In genomic region chr7:7694542-7694941, GRCh38 we compare ENCODE assay signal across 16 cellular contexts. TPM values are rescaled to one million over a fixed set of nuclear protein-coding genes. Genes with fewer than 3 reads are reported as not detected.
DNase-seq lines count a peak whose midpoint lies in the region; ATAC-seq, FAIRE-seq and TF ChIP-seq lines count a peak whose summit lies in the region.
"Had no signal": no experiment of that assay in that cellular context is flagged by ENCODE, and none has a peak within 500 bp of the region (broad histone marks: within the 10 kb centered on the region; RNA-seq: fewer than 3 reads in every experiment).

No MANE protein-coding gene starts in this region.

- no peak for DNase-seq in A549 (ENCODE audit: low read depth in 1 of 2, low spot score in 1 of 2)
- no peak for DNase-seq in GM12891 (ENCODE audit: insufficient read length, low spot score)
- DNase-seq in SJSA1 (ENCODE audit: low read depth in 1 of 2, low spot score in 2 of 2) = no peak
- DNase-seq in GM19238 (ENCODE audit: insufficient read length, low spot score) = no peak
- no peak for DNase-seq in MG63
- DNase-seq in DMS153 treated with DMSO at 0.1 percent for 48 hours (lab: John Stamatoyannopoulos, UW; ENCODE audit: unreplicated experiment) = no peak
- DNase-seq: COR-L47, DMS153, MM.1S, NCI-H1092 treated with DMSO at 0.1 percent for 48 hours, NCI-H2081 treated with DMSO at 0.1 percent for 48 hours, NCI-H510A treated with DMSO at 0.1 percent for 48 hours, NCI-H82, Right ventricle myocardium superior had no signal

- TF ChIP-seq RAD21 in A549 (conservative IDR thresholded peaks at IDR 0.05 in 1 of 2, IDR thresholded peaks at IDR 0.05 in 1 of 2) = no peak

- H3K27ac ChIP-seq in A549 (peak overlapping the region; percentile 26 to 74; a peak in 5 of 6 replicates), SJSA1 (peak overlapping the region; percentile 61), muscle layer of duodenum (ENCODE audit: low read length) (peak overlapping the region; percentile 22)

- H3K4me3 ChIP-seq in A549 (no peak overlapping the region), SJSA1 (no peak overlapping the region), muscle layer of duodenum (ENCODE audit: low read depth in 1 of 2, low read length in 2 of 2) (no peak overlapping the region), MG63 (no peak overlapping the region)

- WGBS in A549 (ENCODE audit: missing lambda C conversion rate) = 94% methylated on average over 3 of the region's 3 CpGs

- TF ChIP-seq EP300 in A549 (IDR thresholded peaks at IDR 0.05) = no peak

- H3K9me3 ChIP-seq in A549 = no peaks in the 10 kb centered on the region
- H3K9me3 ChIP-seq in SJSA1 (replicated peaks) = no peaks in the 10 kb centered on the region
- no peaks in the 10 kb centered on the region for H3K9me3 ChIP-seq in muscle layer of duodenum (ENCODE audit: control insufficient read depth in 1 of 2, low read length in 2 of 2)
- no peaks in the 10 kb centered on the region for H3K9me3 ChIP-seq in MG63

- ATAC-seq in A549 (no peak), HG02885 (IDR thresholded peaks at IDR 0.05; ENCODE audit: poor library complexity, unreplicated experiment) (no peak)

- POLR2A ChIA-PET in A549 (lab: Yijun Ruan, JAX) = interaction anchor here (1.0 kb wide), 1 partner anchor 13 kb away, joined by 3 read pairs; no protein-coding TSS in a partner anchor

- no peak for TF ChIP-seq POLR2A in A549 (IDR thresholded peaks at IDR 0.05; ENCODE audit: low read length)
- TF ChIP-seq POLR2A in GM12891 (IDR thresholded peaks at IDR 0.05; ENCODE audit: low read depth, low read length) = no peak

- H3K4me2 ChIP-seq in A549 = no peak overlapping the region; the same call in 2 of the 3 replicates

- H3K4me1 ChIP-seq in A549 (peaks cover 37% of the 10 kb centered on the region), SJSA1 (replicated peaks) (peaks cover 30% of the 10 kb centered on the region), muscle layer of duodenum (ENCODE audit: control insufficient read depth in 1 of 2, insufficient read depth in 2 of 2, low read length in 2 of 2) (peaks cover 0 to 22% of the 10 kb centered on the region in 2 donors)

- no peaks in the 10 kb centered on the region for H3K27me3 ChIP-seq in SJSA1 (replicated peaks)
- H3K27me3 ChIP-seq in muscle layer of duodenum (ENCODE audit: low read depth, low read length) = no peaks in the 10 kb centered on the region
- no peaks in the 10 kb centered on the region for H3K27me3 ChIP-seq in MG63

- no peak for TF ChIP-seq CTCF in A549 (IDR thresholded peaks at IDR 0.05)

- CTCF ChIA-PET in A549 (lab: Yijun Ruan, JAX) = interaction anchor here (1.1 kb wide), 1 partner anchor 66 kb away, joined by 4 read pairs; no protein-coding TSS in a partner anchor

- H3K36me3 ChIP-seq in SJSA1 (no peaks in the 10 kb centered on the region), muscle layer of duodenum (ENCODE audit: control insufficient read depth in 1 of 2, insufficient read depth in 2 of 2, low read length in 2 of 2) (no peaks in the 10 kb centered on the region), MG63 (no peaks in the 10 kb centered on the region)

- FAIRE-seq in A549 (lab: Jason Lieb, UNC) (no peak), GM12891 (lab: Jason Lieb, UNC) (peak; percentile 72)

TF ChIP-seq in A549, 52 proteins besides CTCF, POLR2A, EP300 and RAD21:
- TF ChIP-seq ESRRA (IDR thresholded peaks at IDR 0.05; ENCODE audit: borderline replicate concordance, low read length) = no peak
TF ChIP-seq in A549: peak in this region for 0.

TF ChIP-seq in GM12891, 5 proteins besides CTCF, POLR2A, EP300 and RAD21:
- TF ChIP-seq PAX5 (IDR thresholded peaks at IDR 0.05; ENCODE audit: insufficient read depth, low read length, severe bottlenecking) (no peak), POLR2AphosphoS5 (IDR thresholded peaks at IDR 0.05; ENCODE audit: low read depth, low read length) (no peak), SPI1 (IDR thresholded peaks at IDR 0.05; ENCODE audit: low read depth, low read length) (no peak), POU2F2 (IDR thresholded peaks at IDR 0.05; ENCODE audit: low read depth, low read length) (no peak), TAF1 (IDR thresholded peaks at IDR 0.05; ENCODE audit: low read depth, low read length) (no peak)

RNA-seq across cellular contexts. Expression of gene RPA3, which starts 23.9 kb away (rescaled TPM):
- polyA plus RNA-seq in A549 (2011; rRNA removed) (103 and 129 TPM in 2 replicates), A549 (2017; fragmentation: RNase III; extraction: RNeasy Plus Mini Kit Qiagen cat#74134 plus additional on column Dnase treatment) (95.1 to 101 TPM (median 97.2 TPM) in 3 replicates)
- polyA plus RNA-seq in A549 (2012; cell fraction: cytosol; rRNA removed) = 44.6 and 62.1 TPM in 2 replicates
- polyA plus RNA-seq in A549 (2012; cell fraction: nucleus; rRNA removed) = 14.1 and 25.3 TPM in 2 replicates
- polyA minus RNA-seq in A549 (2011; rRNA and poly(A)+ RNA removed) = 6.9 and 9.2 TPM in 2 replicates
- 80.1 TPM for polyA plus RNA-seq in GM12891 (2012; ENCODE audit: low read depth, missing spikeins)
- total RNA-seq in SJSA1 (2014; rRNA removed; shearing (Covaris generic)) = 48.5 and 55.2 TPM in 2 replicates
- 55.7 and 81.5 TPM in 2 replicates for total RNA-seq in MG63 (2014; rRNA removed; shearing (Covaris generic); ENCODE audit: low replicate concordance)

RNA-seq across cellular contexts. Expression of gene UMAD1, which starts 54.0 kb away (rescaled TPM):
- 36.2 and 46.4 TPM in 2 replicates for polyA plus RNA-seq in A549 (2011; rRNA removed)
- polyA plus RNA-seq in A549 (2012; cell fraction: cytosol; rRNA removed) = 11.0 and 12.5 TPM in 2 replicates
- polyA plus RNA-seq in A549 (2012; cell fraction: nucleus; rRNA removed) = 3.5 and 5.3 TPM in 2 replicates
- 18.6 to 21.4 TPM (median 20.4 TPM) in 3 replicates for polyA plus RNA-seq in A549 (2017; fragmentation: RNase III; extraction: RNeasy Plus Mini Kit Qiagen cat#74134 plus additional on column Dnase treatment)
- polyA minus RNA-seq in A549 (2011; rRNA and poly(A)+ RNA removed) = 11.9 and 16.9 TPM in 2 replicates
- 6.0 TPM for polyA plus RNA-seq in GM12891 (2012; ENCODE audit: low read depth, missing spikeins)
- 19.3 and 19.5 TPM in 2 replicates for total RNA-seq in SJSA1 (2014; rRNA removed; shearing (Covaris generic))
- total RNA-seq in MG63 (2014; rRNA removed; shearing (Covaris generic); ENCODE audit: low replicate concordance) = 9.3 and 15.9 TPM in 2 replicates
